20 cellular contexts compared by ENCODE assay signal in genomic region chr18:30334781-30335180, GRCh38.
"Had no signal": no experiment of that assay in that cellular context is flagged by ENCODE, and none has a peak within 500 bp of the region (broad histone marks: within the 10 kb centered on the region; RNA-seq: fewer than 3 reads in every experiment).

No MANE protein-coding gene starts in this region.

- ATAC-seq: left lobe of liver, mucosa of descending colon had no signal

- H3K4me3 ChIP-seq: dorsolateral prefrontal cortex, lung, mucosa of descending colon, neural progenitor cell, right atrium auricular region, stomach, thyroid gland had no signal

- DNase-seq: dorsolateral prefrontal cortex; effector CD4-positive, alpha-beta T cell; hypothalamus; immature natural killer cell; mesenchymal stem cell; mucosa of descending colon; naive B cell; small intestine; stimulated activated CD4-positive, alpha-beta T cell treated with anti-CD3 and anti-CD28 coated beads, Interleukin-12 subunit alpha, Interleukin-12 subunit beta, amount 100 ng/mL, for 4 hours; stimulated activated CD4-positive, alpha-beta T cell treated with anti-CD3 and anti-CD28 coated beads, Interleukin-1b, Interleukin-23, amount 100 ng/mL, for 48 hours; stimulated activated CD4-positive, alpha-beta T cell treated with anti-CD3 and anti-CD28 coated beads, Interleukin-4, amount 100 ng/mL, for 1 hour; stimulated activated CD8-positive, alpha-beta memory T cell treated with anti-CD3 and anti-CD28 coated beads, Interleukin-4, amount 100 ng/mL, for 48 hours; stimulated activated naive CD4-positive, alpha-beta T cell treated with Interleukin-2 at 50 U/mL for 16 hours; stomach; thyroid gland had no signal

- H3K27ac ChIP-seq: dorsolateral prefrontal cortex, neural progenitor cell, parathyroid adenoma, right atrium auricular region, stomach, thyroid gland had no signal
